Comparison of ENCODE assay signal across 13 cellular contexts in genomic region chr2:180203972-180204371, GRCh38.
DNase-seq lines count a peak whose midpoint lies in the region; ATAC-seq and TF ChIP-seq lines count a peak whose summit lies in the region.
"Had no signal": no experiment of that assay in that cellular context is flagged by ENCODE, and none has a peak within 500 bp of the region (broad histone marks: within the 10 kb centered on the region; RNA-seq: fewer than 3 reads in every experiment).

No MANE protein-coding gene starts in this region.

- TF ChIP-seq POLR2A in sigmoid colon (IDR thresholded peaks at IDR 0.05) = no peak

- DNase-seq in HPDE6-E6E7 (ENCODE audit: extremely low spot score) (peak; percentile 8), cardiac fibroblast (ENCODE audit: low read depth in 2 of 2) (peak; percentile 83), right atrium auricular region (ENCODE audit: low spot score) (peak; percentile 80), sigmoid colon (peak; percentile 61)
- DNase-seq in activated T-cell treated with anti-CD3 and anti-CD28 coated beads, Interleukin-2, amount 50 U/mL, for 1 hour = no peak
- DNase-seq: adrenal gland; CD4-positive, CD25-positive, alpha-beta regulatory T cell; naive thymus-derived CD4-positive, alpha-beta T cell; NCI-H1092 treated with DMSO at 0.1 percent for 48 hours had no signal

- TF ChIP-seq CTCF in cardiac fibroblast (IDR thresholded peaks at IDR 0.05; ENCODE audit: low read depth, low read length) = no peak
- no peak for TF ChIP-seq CTCF in right atrium auricular region (IDR thresholded peaks at IDR 0.05)
- no peak for TF ChIP-seq CTCF in sigmoid colon (IDR thresholded peaks at IDR 0.05)

- no peaks in the 10 kb centered on the region for H3K9me3 ChIP-seq in right atrium auricular region
- no peaks in the 10 kb centered on the region for H3K9me3 ChIP-seq in sigmoid colon
- H3K9me3 ChIP-seq: adrenal gland had no signal

- H3K27ac ChIP-seq in right atrium auricular region (peak overlapping the region in 1 of 2 donors; percentile 21), sigmoid colon (no peak overlapping the region)
- H3K27ac ChIP-seq: adrenal gland had no signal

- 91 to 93% methylated on average over 2 of the region's 2 CpGs for WGBS in sigmoid colon, 2 donors

- H3K36me3 ChIP-seq in right atrium auricular region (no peaks in the 10 kb centered on the region), sigmoid colon (no peaks in the 10 kb centered on the region)
- H3K36me3 ChIP-seq: adrenal gland had no signal

- no peaks in the 10 kb centered on the region for H3K4me1 ChIP-seq in right atrium auricular region
- peaks cover 0 to 23% (median 16%) of the 10 kb centered on the region in 4 donors for H3K4me1 ChIP-seq in sigmoid colon
- H3K4me1 ChIP-seq: adrenal gland had no signal

- H3K27me3 ChIP-seq in right atrium auricular region (no peaks in the 10 kb centered on the region), sigmoid colon (no peaks in the 10 kb centered on the region)
- H3K27me3 ChIP-seq: adrenal gland had no signal

- no peak overlapping the region for H3K4me3 ChIP-seq in cardiac fibroblast (replicated peaks in 1 of 2; ENCODE audit: low read depth in 2 of 2, low read length in 2 of 2)
- no peak overlapping the region for H3K4me3 ChIP-seq in right atrium auricular region
- no peak overlapping the region for H3K4me3 ChIP-seq in sigmoid colon
- H3K4me3 ChIP-seq: adrenal gland had no signal

- intact Hi-C loops in sigmoid colon (cut with DNase I) = no loop called here

- no peak for ATAC-seq in HG03095 (IDR thresholded peaks at IDR 0.05; ENCODE audit: unreplicated experiment)
- no peak for ATAC-seq in GM19395 (IDR thresholded peaks at IDR 0.05; ENCODE audit: unreplicated experiment)
- ATAC-seq in GM21619 (IDR thresholded peaks at IDR 0.05; ENCODE audit: unreplicated experiment) = no peak
- ATAC-seq: left colon; naive thymus-derived CD4-positive, alpha-beta T cell had no signal

- TF ChIP-seq EP300 in sigmoid colon (IDR thresholded peaks at IDR 0.05) = no peak
